In the genomic region with DNA sequence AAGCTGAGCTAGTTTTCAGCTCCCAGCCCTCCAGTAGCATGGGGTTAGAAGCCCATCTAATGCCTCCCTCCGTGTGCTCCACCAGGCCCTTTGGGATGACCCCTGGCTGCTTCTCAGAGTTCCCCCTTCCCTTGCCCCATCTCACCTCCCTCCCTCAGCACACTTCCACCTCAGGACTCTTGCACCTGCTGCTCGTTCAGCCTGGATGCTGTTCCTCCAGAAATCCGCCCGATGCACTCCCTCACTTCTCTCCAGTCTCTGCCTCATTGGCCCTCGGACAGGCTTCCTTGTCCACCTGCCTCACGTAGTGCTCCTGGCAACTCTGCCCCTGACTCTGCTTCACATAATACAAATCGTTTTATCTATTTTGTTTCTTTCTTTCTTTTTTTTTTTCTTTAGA, we compare ENCODE assay signal across 28 cellular contexts. TPM values are rescaled to one million over a fixed set of nuclear protein-coding genes. Genes with fewer than 3 reads are reported as not detected.
DNase-seq lines count a peak whose midpoint lies in the region; ATAC-seq, FAIRE-seq and TF ChIP-seq lines count a peak whose summit lies in the region.
"Had no signal": no experiment of that assay in that cellular context is flagged by ENCODE, and none has a peak within 500 bp of the region (broad histone marks: within the 10 kb centered on the region; RNA-seq: fewer than 3 reads in every experiment).

No MANE protein-coding gene starts in this region.

- ATAC-seq in activated T-cell treated with anti-CD3 and anti-CD28 coated beads, Interleukin-2, amount 50 U/mL, for 72 hours (replicated peaks in 1 of 2) = no peak
- ATAC-seq in activated B cell treated with CpG ODN at 0.5 μM for 24 hours (ENCODE audit: low read depth) (no peak), K562 (no peak), sciatic nerve (no peak), psoas muscle (no peak), GM21423 (IDR thresholded peaks at IDR 0.05; ENCODE audit: unreplicated experiment) (no peak)
- no peak for ATAC-seq in stimulated activated naive B cell treated with anti-CD40 and anti-IgM and Interleukin-4, amounts not matched to agents 10 μg/mL and 1 μg/mL and 100 μg/mL, for 72 hours (replicated peaks)
- ATAC-seq: gastrocnemius medialis had no signal

- no peak overlapping the region for H2AFZ ChIP-seq in K562 (ENCODE audit: low read depth, low read length)

- FAIRE-seq in K562 (lab: Jason Lieb, UNC) = no peak
- FAIRE-seq: G401.6, H1 had no signal

- peaks cover 12% of the 10 kb centered on the region for H3K9me3 ChIP-seq in K562 (replicated peaks; ENCODE audit: control insufficient read depth, insufficient read depth, low read depth, low read length)
- no peaks in the 10 kb centered on the region for H3K9me3 ChIP-seq in psoas muscle
- H3K9me3 ChIP-seq: gastrocnemius medialis had no signal

- DNase-seq in activated T-cell treated with anti-CD3 and anti-CD28 coated beads, Interleukin-2, amount 50 U/mL, for 72 hours = no peak
- DNase-seq in activated T-cell treated with anti-CD3 and anti-CD28 coated beads, Interleukin-2, amount 50 U/mL, for 48 hours = no peak
- DNase-seq in activated B cell treated with CpG ODN at 0.5 μM for 24 hours (no peak), K562 (ENCODE audit: extremely low read depth in 1 of 4, low spot score in 3 of 4) (no peak), sciatic nerve (ENCODE audit: low spot score) (no peak), psoas muscle (no peak)
- no peak for DNase-seq in stimulated activated naive B cell treated with anti-CD40 and anti-IgM and Interleukin-4, amounts not matched to agents 10 μg/mL and 1 μg/mL and 100 μg/mL, for 72 hours
- DNase-seq: activated CD4-positive, alpha-beta T cell treated with anti-CD3 and anti-CD28 coated beads, Interleukin-2, amount 50 U/mL, for 48 hours; activated T-cell treated with anti-CD3 and anti-CD28 coated beads, Interleukin-2, amount 50 U/mL, for 1 hour; BE2C; central memory CD4-positive, alpha-beta T cell; dermis blood vessel endothelial cell; gastrocnemius medialis; hippocampal formation; immature natural killer cell; NCI-H1105 treated with DMSO at 0.1 percent for 48 hours; NCI-H2029 treated with DMSO at 0.1 percent for 48 hours; NCI-H2227 treated with DMSO at 0.1 percent for 48 hours; NCI-H526 treated with DMSO at 0.1 percent for 48 hours; SHP77; trophoblast cell had no signal

- no TSS peak for BruUV-seq in K562 (replicated peaks; lab: Mats Ljungman, UMichigan)

- TF ChIP-seq CTCF in activated B cell treated with CpG ODN at 0.5 μM for 24 hours (IDR thresholded peaks at IDR 0.05) (no peak), K562 (IDR thresholded peaks at IDR 0.05 in 2 of 3, conservative IDR thresholded peaks at IDR 0.05 in 1 of 3; ENCODE audit: insufficient read depth in 2 of 3, low read depth in 1 of 3, low read length in 3 of 3) (no peak), psoas muscle (IDR thresholded peaks at IDR 0.05) (no peak)

- H3K4me3 Mint-ChIP-seq in activated T-cell treated with anti-CD3 and anti-CD28 coated beads, Interleukin-2, amount 50 U/mL, for 72 hours = peak overlapping the region; percentile 36 to 43
- no peak overlapping the region for H3K4me3 Mint-ChIP-seq in activated B cell treated with CpG ODN at 0.5 μM for 24 hours
- H3K4me3 Mint-ChIP-seq in stimulated activated naive B cell treated with anti-CD40 and anti-IgM and Interleukin-4, amounts not matched to agents 10 μg/mL and 1 μg/mL and 100 μg/mL, for 72 hours = no peak overlapping the region

- TF ChIP-seq POLR2A in K562 (conservative IDR thresholded peaks at IDR 0.05) = no peak

- peaks cover 4% of the 10 kb centered on the region in 2 donors for H3K9me3 Mint-ChIP-seq in activated T-cell treated with anti-CD3 and anti-CD28 coated beads, Interleukin-2, amount 50 U/mL, for 72 hours
- peaks cover 5% of the 10 kb centered on the region for H3K9me3 Mint-ChIP-seq in activated B cell treated with CpG ODN at 0.5 μM for 24 hours
- H3K9me3 Mint-ChIP-seq in stimulated activated naive B cell treated with anti-CD40 and anti-IgM and Interleukin-4, amounts not matched to agents 10 μg/mL and 1 μg/mL and 100 μg/mL, for 72 hours = peaks cover 4 to 6% of the 10 kb centered on the region in 2 donors
- H3K9me3 Mint-ChIP-seq: immature natural killer cell had no signal

- peak overlapping the region; percentile 83 for H3K27ac Mint-ChIP-seq in activated T-cell treated with anti-CD3 and anti-CD28 coated beads, Interleukin-2, amount 50 U/mL, for 72 hours
- H3K27ac Mint-ChIP-seq in activated B cell treated with CpG ODN at 0.5 μM for 24 hours = peak overlapping the region; percentile 80
- peak overlapping the region; percentile 86 for H3K27ac Mint-ChIP-seq in stimulated activated naive B cell treated with anti-CD40 and anti-IgM and Interleukin-4, amounts not matched to agents 10 μg/mL and 1 μg/mL and 100 μg/mL, for 72 hours

- H3K4me1 ChIP-seq in K562 (replicated peaks in 1 of 2; ENCODE audit: control insufficient read depth in 2 of 2, insufficient read depth in 2 of 2, low read length in 2 of 2) (peaks cover 15 to 44% of the 10 kb centered on the region in 2 experiments), psoas muscle (no peaks in the 10 kb centered on the region)
- H3K4me1 ChIP-seq: BE2C, gastrocnemius medialis had no signal

- H3K79me2 ChIP-seq in K562 (ENCODE audit: control insufficient read depth, insufficient read depth, low read length) = no peaks in the 10 kb centered on the region

- intact Hi-C loops in activated B cell treated with CpG ODN at 0.5 μM for 24 hours (cut with micrococcal nuclease) (no loop called here), K562 (cut with micrococcal nuclease) (no loop called here), sciatic nerve (cut with DNase I) (no loop called here), psoas muscle (cut with DNase I) (no loop called here)

- CTCF ChIA-PET in activated B cell treated with CpG ODN at 0.5 μM for 24 hours (lab: Charles Lee) = interaction anchor here (0.7 to 9.5 kb wide), 5 partner anchors 9 to 176 kb away, joined by 3 to 113 read pairs (median 65); a partner anchor contains a TSS
- CTCF ChIA-PET in K562 (lab: Yijun Ruan, JAX; ENCODE audit: low intra/inter-chr PET ratio) = interaction anchor here (0.6 kb wide), 1 partner anchor 121 kb away, joined by 4 read pairs; no protein-coding TSS in a partner anchor

- 76% methylated on average over 7 of the region's 7 CpGs for WGBS in K562 (ENCODE audit: insufficient coverage, low coverage, missing lambda C conversion rate)
- 72 to 85% (median 84%) methylated on average over 7 of the region's 7 CpGs for WGBS in psoas muscle, 3 donors

- no peak overlapping the region for H3K4me3 ChIP-seq in K562
- H3K4me3 ChIP-seq in psoas muscle = no peak overlapping the region
- H3K4me3 ChIP-seq: gastrocnemius medialis, skin epidermis had no signal

- H3K36me3 ChIP-seq in K562 (ENCODE audit: control insufficient read depth, insufficient read depth, low read length) (no peaks in the 10 kb centered on the region), psoas muscle (ENCODE audit: insufficient read depth in 1 of 2, low read depth in 1 of 2) (no peaks in the 10 kb centered on the region)
- H3K36me3 ChIP-seq: BE2C, gastrocnemius medialis had no signal

- no peak for TF ChIP-seq EP300 in K562 (IDR thresholded peaks at IDR 0.05; ENCODE audit: low read length)

- H3K27ac ChIP-seq in K562 (ENCODE audit: extremely low read depth, low read depth, low read length) (no peak overlapping the region), psoas muscle (no peak overlapping the region)
- H3K27ac ChIP-seq: gastrocnemius medialis had no signal

- no peaks in the 10 kb centered on the region for H3K27me3 Mint-ChIP-seq in activated T-cell treated with anti-CD3 and anti-CD28 coated beads, Interleukin-2, amount 50 U/mL, for 72 hours (ENCODE audit: low read depth)
- H3K27me3 Mint-ChIP-seq in activated B cell treated with CpG ODN at 0.5 μM for 24 hours = no peaks in the 10 kb centered on the region
- no peaks in the 10 kb centered on the region for H3K27me3 Mint-ChIP-seq in stimulated activated naive B cell treated with anti-CD40 and anti-IgM and Interleukin-4, amounts not matched to agents 10 μg/mL and 1 μg/mL and 100 μg/mL, for 72 hours

- H3K4me1 Mint-ChIP-seq in activated T-cell treated with anti-CD3 and anti-CD28 coated beads, Interleukin-2, amount 50 U/mL, for 72 hours (ENCODE audit: low read depth) = peaks cover 65% of the 10 kb centered on the region
- H3K4me1 Mint-ChIP-seq in activated B cell treated with CpG ODN at 0.5 μM for 24 hours = peaks cover 52% of the 10 kb centered on the region
- peaks cover 24 to 40% of the 10 kb centered on the region in 2 donors for H3K4me1 Mint-ChIP-seq in stimulated activated naive B cell treated with anti-CD40 and anti-IgM and Interleukin-4, amounts not matched to agents 10 μg/mL and 1 μg/mL and 100 μg/mL, for 72 hours

- H4K20me1 ChIP-seq in K562 (replicated peaks; ENCODE audit: control insufficient read depth, insufficient read depth, low read length) = no peaks in the 10 kb centered on the region

- H3K9me1 ChIP-seq in K562 (ENCODE audit: control insufficient read depth, insufficient read depth, low read length) = no peaks in the 10 kb centered on the region

- POLR2A ChIA-PET in activated B cell treated with CpG ODN at 0.5 μM for 24 hours (lab: Charles Lee) (interaction anchor here (0.8 to 24.7 kb wide), 6 partner anchors 9 to 157 kb away, joined by 3 to 519 read pairs (median 3); a partner anchor contains a TSS), K562 (lab: Yijun Ruan, JAX) (interaction anchor here (0.9 to 7.6 kb wide), 4 partner anchors 17 to 226 kb away, joined by 3 to 128 read pairs (median 3); a partner anchor contains a TSS)

- TF ChIP-seq RAD21 in K562 (CRISPR knock-in tag; conservative IDR thresholded peaks at IDR 0.05 in 1 of 2, IDR thresholded peaks at IDR 0.05 in 1 of 2) = no peak

- no peak overlapping the region for H3K4me2 ChIP-seq in K562 (ENCODE audit: insufficient read depth, low read length)

- H3K36me3 Mint-ChIP-seq in activated T-cell treated with anti-CD3 and anti-CD28 coated beads, Interleukin-2, amount 50 U/mL, for 72 hours (ENCODE audit: insufficient read depth in 2 of 2) = peaks cover 6 to 15% of the 10 kb centered on the region in 2 donors
- peaks cover 77% of the 10 kb centered on the region for H3K36me3 Mint-ChIP-seq in activated B cell treated with CpG ODN at 0.5 μM for 24 hours (ENCODE audit: low read depth)
- H3K36me3 Mint-ChIP-seq in stimulated activated naive B cell treated with anti-CD40 and anti-IgM and Interleukin-4, amounts not matched to agents 10 μg/mL and 1 μg/mL and 100 μg/mL, for 72 hours = peaks cover 47 to 68% of the 10 kb centered on the region in 2 donors

- no peaks in the 10 kb centered on the region for H3K27me3 ChIP-seq in K562 (ENCODE audit: control insufficient read depth in 2 of 2, insufficient read depth in 2 of 2, low read length in 2 of 2)
- no peaks in the 10 kb centered on the region for H3K27me3 ChIP-seq in psoas muscle (ENCODE audit: insufficient read depth in 3 of 3, low read length in 2 of 3)
- H3K27me3 ChIP-seq: BE2C, gastrocnemius medialis had no signal

- in situ Hi-C loops in K562 (cut with MboI) = no loop called here

- H3K9ac ChIP-seq in K562 (ENCODE audit: insufficient read depth in 1 of 2, low read depth in 2 of 2, low read length in 2 of 2) = peak overlapping the region in 1 of 2 experiments; percentile 62; a peak in 1 of 4 replicates

RNA-seq across cellular contexts. Expression of a gene that starts 26.8 kb away (rescaled TPM):
- 1 to 10 TPM; 1.4 to 3.2 TPM for total RNA-seq in activated T-cell treated with anti-CD3 and anti-CD28 coated beads, Interleukin-2, amount 50 U/mL, for 72 hours
- total RNA-seq in activated B cell treated with CpG ODN at 0.5 μM for 24 hours (362 and 435 TPM in 2 replicates), K562 (2014; rRNA removed) (0.04 TPM in 1 of 2 replicates, not detected in the other), K562 (2014; rRNA removed; fragmentation: Illumina TruSeq; extraction: Trizol) (not detected in 2 replicates), K562 (2015; rRNA removed; fragmentation: Illumina TruSeq; extraction: Trizol) (0.15 TPM in 1 of 2 replicates, not detected in the other), K562 (2021) (0.13 TPM in 1 of 2 replicates, not detected in the other), sciatic nerve (19.7 TPM), psoas muscle (1 to 10 TPM; 1.7 to 4.2 (median 3.1) TPM)
- total RNA-seq in K562 (2011; cell fraction: chromatin; rRNA removed; ENCODE audit: low replicate concordance) = 0.30 and 0.49 TPM in 2 replicates
- total RNA-seq in K562 (2011; cell fraction: nucleolus; rRNA removed) = 0.13 TPM in 1 of 2 replicates, not detected in the other
- total RNA-seq in K562 (2011; cell fraction: nucleoplasm; rRNA removed) = 0.37 TPM in 1 of 2 replicates, not detected in the other
- polyA plus RNA-seq in K562 (2011; rRNA removed) (0.04 TPM in 1 of 2 replicates, not detected in the other), K562 (2014; fragmentation: Illumina TruSeq; extraction: Trizol) (not detected in 2 replicates), K562 (2014; fragmentation: Nextera tagmentation; extraction: Ambion mirVana) (not detected), K562 (2014; rRNA removed) (0.09 TPM in 1 of 2 replicates, not detected in the other), psoas muscle (1 to 10 TPM in 1 of 3 donors, under 1 TPM in 2; 0.75 to 1.5 (median 0.92) TPM)
- 0.04 and 0.06 TPM in 2 replicates for polyA plus RNA-seq in K562 (2011; cell fraction: cytosol; rRNA removed)
- polyA plus RNA-seq in K562 (2011; cell fraction: nucleus; rRNA removed) = 0.15 and 0.44 TPM in 2 replicates
- 0.17 and 0.42 TPM in 2 replicates for polyA plus RNA-seq in K562 (2012)
- 0.03 TPM in 1 of 2 replicates, not detected in the other for polyA minus RNA-seq in K562 (2011; rRNA and poly(A)+ RNA removed)
- polyA minus RNA-seq in K562 (2011; cell fraction: cytosol; rRNA and poly(A)+ RNA removed) = not detected in 2 replicates
- 0.33 TPM in 1 of 2 replicates, not detected in the other for polyA minus RNA-seq in K562 (2011; cell fraction: nucleus; rRNA and poly(A)+ RNA removed)
- total RNA-seq: dermis blood vessel endothelial cell, M059J, myocyte, pulmonary artery endothelial cell had no signal

RNA-seq across cellular contexts. Expression of a gene that starts 46.2 kb away (rescaled TPM):
- total RNA-seq in activated T-cell treated with anti-CD3 and anti-CD28 coated beads, Interleukin-2, amount 50 U/mL, for 72 hours = 100 to 1,000 TPM; 116 to 149 TPM
- total RNA-seq in activated B cell treated with CpG ODN at 0.5 μM for 24 hours = 128 and 133 TPM in 2 replicates
- 102 and 218 TPM in 2 replicates for total RNA-seq in K562 (2011; cell fraction: chromatin; rRNA removed; ENCODE audit: low replicate concordance)
- total RNA-seq in K562 (2011; cell fraction: nucleolus; rRNA removed) = 162 and 195 TPM in 2 replicates
- 126 and 134 TPM in 2 replicates for total RNA-seq in K562 (2011; cell fraction: nucleoplasm; rRNA removed)
- total RNA-seq in K562 (2014; rRNA removed) = 118 and 148 TPM in 2 replicates
- total RNA-seq in K562 (2014; rRNA removed; fragmentation: Illumina TruSeq; extraction: Trizol) = 98.3 and 112 TPM in 2 replicates
- 114 and 122 TPM in 2 replicates for total RNA-seq in K562 (2015; rRNA removed; fragmentation: Illumina TruSeq; extraction: Trizol)
- 153 and 161 TPM in 2 replicates for total RNA-seq in K562 (2021)
- 135 and 137 TPM in 2 replicates for polyA plus RNA-seq in K562 (2011; rRNA removed)
- 156 and 157 TPM in 2 replicates for polyA plus RNA-seq in K562 (2011; cell fraction: cytosol; rRNA removed)
- polyA plus RNA-seq in K562 (2011; cell fraction: nucleus; rRNA removed) = 338 and 345 TPM in 2 replicates
- 148 and 189 TPM in 2 replicates for polyA plus RNA-seq in K562 (2012)
- polyA plus RNA-seq in K562 (2014; fragmentation: Illumina TruSeq; extraction: Trizol) = 125 and 128 TPM in 2 replicates
- 10 to 100 TPM in 1 of 2 experiments, 1 to 10 TPM in 1; 7.9 to 14.1 TPM for polyA plus RNA-seq in K562 (2014; fragmentation: Nextera tagmentation; extraction: Ambion mirVana)
- 102 and 116 TPM in 2 replicates for polyA plus RNA-seq in K562 (2014; rRNA removed)
- polyA minus RNA-seq in K562 (2011; rRNA and poly(A)+ RNA removed) = 101 and 125 TPM in 2 replicates
- 65.4 and 66.7 TPM in 2 replicates for polyA minus RNA-seq in K562 (2011; cell fraction: cytosol; rRNA and poly(A)+ RNA removed)
- polyA minus RNA-seq in K562 (2011; cell fraction: nucleus; rRNA and poly(A)+ RNA removed) = 139 and 166 TPM in 2 replicates
- total RNA-seq in sciatic nerve = 154 TPM
- total RNA-seq in psoas muscle = 10 to 100 TPM; 74.6 to 89.2 (median 85.4) TPM
- 100 to 1,000 TPM; 110 to 230 (median 145) TPM for polyA plus RNA-seq in psoas muscle

Comparison
In these comparisons a context has a peak if more than half of its experiments do, and no peak if none do; other contexts are left out.
1. H3K4me3 Mint-ChIP-seq: peak in activated T-cell treated with anti-CD3 and anti-CD28 coated beads, Interleukin-2, amount 50 U/mL, for 72 hours (2 of 2); none in activated B cell treated with CpG ODN at 0.5 μM for 24 hours (single experiment) and stimulated activated naive B cell treated with anti-CD40 and anti-IgM and Interleukin-4, amounts not matched to agents 10 μg/mL and 1 μg/mL and 100 μg/mL, for 72 hours (0 of 2).
2. RNA of a gene that starts 26.8 kb away (total RNA-seq): 362 to 435 TPM in activated B cell treated with CpG ODN at 0.5 μM for 24 hours; 19.7 TPM in sciatic nerve (single experiment), 1.7 to 4.2 TPM in psoas muscle, 1.4 to 3.2 TPM in activated T-cell treated with anti-CD3 and anti-CD28 coated beads, Interleukin-2, amount 50 U/mL, for 72 hours and 0.04 to 0.49 TPM in K562; every median in the first group is over 10 times any median in the second.
3. Peak in every context shown above with its lines, with median percentiles within 50 percentile points of each other: H3K27ac Mint-ChIP-seq.